23 cellular contexts compared by ENCODE assay signal in genomic region chr2:98847853-98848252, GRCh38.
"Had no signal": no experiment of that assay in that cellular context is flagged by ENCODE, and none has a peak within 500 bp of the region (broad histone marks: within the 10 kb centered on the region; RNA-seq: fewer than 3 reads in every experiment).

No MANE protein-coding gene starts in this region.

- H3K27ac ChIP-seq: heart right ventricle, left lung, neutrophil, pancreas, suprapubic skin, transverse colon had no signal

- H3K9me3 ChIP-seq: heart right ventricle, left lung, mucosa of descending colon, neutrophil, pancreas, suprapubic skin, transverse colon had no signal

- H3K4me1 ChIP-seq: heart right ventricle, left lung, pancreas, suprapubic skin, transverse colon had no signal

- H3K4me3 ChIP-seq: dorsolateral prefrontal cortex, heart right ventricle, left lung, mucosa of descending colon, pancreas, suprapubic skin, transverse colon had no signal

- H3K27ac Mint-ChIP-seq: mesothelial cell of epicardium; natural killer cell treated with Interleukin-12 subunit alpha and Interleukin-12 subunit beta and Interleukin-15 and Interleukin-18, amount 100 ng/mL, for 72 hours; stimulated activated effector memory CD8-positive, alpha-beta T cell treated with anti-CD3 and anti-CD28 coated beads, Interleukin-12 subunit alpha, Interleukin-12 subunit beta, amount 100 ng/mL, for 72 hours had no signal

- H3K36me3 Mint-ChIP-seq: mesothelial cell of epicardium; naive B cell; natural killer cell treated with Interleukin-12 subunit alpha and Interleukin-12 subunit beta and Interleukin-15 and Interleukin-18, amount 100 ng/mL, for 72 hours; stimulated activated effector memory CD8-positive, alpha-beta T cell treated with anti-CD3 and anti-CD28 coated beads, Interleukin-12 subunit alpha, Interleukin-12 subunit beta, amount 100 ng/mL, for 72 hours had no signal

- H3K4me1 Mint-ChIP-seq: mesothelial cell of epicardium; naive B cell; neural crest cell; stimulated activated effector memory CD8-positive, alpha-beta T cell treated with anti-CD3 and anti-CD28 coated beads, Interleukin-12 subunit alpha, Interleukin-12 subunit beta, amount 100 ng/mL, for 72 hours had no signal

- H3K27me3 ChIP-seq: dorsolateral prefrontal cortex, left lung, neutrophil, pancreas, transverse colon had no signal

- H3K36me3 ChIP-seq: heart right ventricle, left lung, neutrophil, pancreas, suprapubic skin, transverse colon had no signal

- H3K9me3 Mint-ChIP-seq: mesothelial cell of epicardium; natural killer cell treated with Interleukin-12 subunit alpha and Interleukin-12 subunit beta and Interleukin-15 and Interleukin-18, amount 100 ng/mL, for 72 hours; neural crest cell; stimulated activated effector memory CD8-positive, alpha-beta T cell treated with anti-CD3 and anti-CD28 coated beads, Interleukin-12 subunit alpha, Interleukin-12 subunit beta, amount 100 ng/mL, for 72 hours had no signal

- DNase-seq: dorsolateral prefrontal cortex; effector CD4-positive, alpha-beta T cell; foreskin melanocyte; glutamatergic neuron; heart right ventricle; hippocampal formation; left cardiac atrium; left lung; mesenchymal stem cell; mucosa of descending colon; naive B cell; pancreas; retina; stimulated activated CD4-positive, alpha-beta T cell treated with anti-CD3 and anti-CD28 coated beads, Interleukin-2, amount 100 ng/mL, for 24 hours; stimulated activated CD4-positive, alpha-beta T cell treated with anti-CD3 and anti-CD28 coated beads, Interleukin-4, amount 100 ng/mL, for 24 hours; stimulated activated naive CD8-positive, alpha-beta T cell treated with anti-CD3 and anti-CD28 coated beads, Interleukin-15, Interleukin-2, amounts not matched to agents 100 U/mL and 50 U/mL, for 24 hours; transverse colon had no signal

- H3K4me3 Mint-ChIP-seq: mesothelial cell of epicardium; naive B cell; natural killer cell treated with Interleukin-12 subunit alpha and Interleukin-12 subunit beta and Interleukin-15 and Interleukin-18, amount 100 ng/mL, for 72 hours; neural crest cell; stimulated activated effector memory CD8-positive, alpha-beta T cell treated with anti-CD3 and anti-CD28 coated beads, Interleukin-12 subunit alpha, Interleukin-12 subunit beta, amount 100 ng/mL, for 72 hours had no signal
